ENCODE assay signal across 9 cellular contexts in the genomic region with DNA sequence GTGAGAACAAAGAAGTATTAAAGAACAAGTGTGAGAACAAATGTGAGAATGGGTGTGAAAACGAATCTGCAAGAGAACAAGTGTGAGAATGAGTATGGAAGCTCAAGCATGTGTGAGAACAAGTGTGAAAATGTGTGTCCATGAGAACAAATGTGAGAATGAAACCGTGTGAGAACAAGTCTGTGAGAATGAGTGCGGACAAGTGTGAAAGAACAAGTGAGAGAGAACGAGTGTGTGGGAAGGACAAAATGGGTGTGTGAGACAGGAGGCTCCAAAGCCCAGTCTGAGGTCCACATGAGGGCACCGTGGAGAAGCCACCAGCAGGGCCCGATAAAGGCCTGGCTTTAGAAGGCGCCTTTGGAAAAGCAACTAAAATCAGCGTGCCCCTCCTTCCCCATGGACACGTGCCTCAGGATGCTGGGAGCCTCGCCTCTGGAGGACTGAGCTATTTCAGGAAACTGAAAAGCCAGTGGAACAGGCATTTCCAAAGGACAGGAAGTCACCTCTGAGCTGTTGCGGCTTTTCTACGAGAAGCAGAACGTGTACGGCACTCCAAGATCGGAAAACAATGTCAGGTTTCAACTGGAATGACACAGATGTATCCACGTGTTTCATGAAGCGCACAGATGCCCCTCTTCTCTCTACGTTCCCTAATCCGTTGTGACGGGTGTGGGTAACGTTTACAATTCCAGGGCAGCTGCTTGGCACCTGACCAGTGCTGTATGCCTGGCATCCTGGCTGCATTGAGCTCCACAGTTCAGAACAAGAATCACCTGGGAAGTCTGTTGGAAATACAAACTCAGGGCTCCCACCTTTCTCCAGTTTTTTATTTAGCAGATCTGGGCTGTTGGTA. TPM values are rescaled to one million over a fixed set of nuclear protein-coding genes. Genes with fewer than 3 reads are reported as not detected.
DNase-seq lines count a peak whose midpoint lies in the region; ATAC-seq and TF ChIP-seq lines count a peak whose summit lies in the region.
"Had no signal": no experiment of that assay in that cellular context is flagged by ENCODE, and none has a peak within 500 bp of the region (broad histone marks: within the 10 kb centered on the region; RNA-seq: fewer than 3 reads in every experiment).

No MANE protein-coding gene starts in this region.

- no peaks in the 10 kb centered on the region for H3K9me3 Mint-ChIP-seq in stimulated activated memory B cell treated with anti-CD40 and anti-IgM and Interleukin-4, amounts not matched to agents 10 μg/mL and 1 μg/mL and 100 μg/mL, for 72 hours

- H3K27me3 ChIP-seq in cardiac muscle cell (no peaks in the 10 kb centered on the region), gastrocnemius medialis (no peaks in the 10 kb centered on the region)

- peak overlapping the region; percentile 82 for H3K27ac ChIP-seq in cardiac muscle cell
- peak overlapping the region; percentile 79 to 85 (median 80) for H3K27ac ChIP-seq in gastrocnemius medialis
- H3K27ac ChIP-seq: C4-2B had no signal

- H3K4me3 Mint-ChIP-seq in stimulated activated memory B cell treated with anti-CD40 and anti-IgM and Interleukin-4, amounts not matched to agents 10 μg/mL and 1 μg/mL and 100 μg/mL, for 72 hours: no peak overlapping the region

- H3K36me3 ChIP-seq in cardiac muscle cell (peaks cover 9% of the 10 kb centered on the region), gastrocnemius medialis (peaks cover 0 to 35% of the 10 kb centered on the region in 2 donors)

- H3K27ac Mint-ChIP-seq in stimulated activated memory B cell treated with anti-CD40 and anti-IgM and Interleukin-4, amounts not matched to agents 10 μg/mL and 1 μg/mL and 100 μg/mL, for 72 hours: no peak overlapping the region

- no peaks in the 10 kb centered on the region for H3K27me3 Mint-ChIP-seq in stimulated activated memory B cell treated with anti-CD40 and anti-IgM and Interleukin-4, amounts not matched to agents 10 μg/mL and 1 μg/mL and 100 μg/mL, for 72 hours

- TF ChIP-seq CTCF in WI38 (IDR thresholded peaks at IDR 0.05; ENCODE audit: low read depth, low read length): 0 out of 2 replicates have a peak, but pooled peaks have one; percentile 20
- peak; percentile 34 for TF ChIP-seq CTCF in cardiac muscle cell (IDR thresholded peaks at IDR 0.05; ENCODE audit: low read depth, low read length)
- peak; percentile 53 to 71 (median 62) for TF ChIP-seq CTCF in gastrocnemius medialis (IDR thresholded peaks at IDR 0.05 in 4 of 5, conservative IDR thresholded peaks at IDR 0.05 in 1 of 5)

- intact Hi-C loops in gastrocnemius medialis (cut with DNase I; ENCODE audit: low total_unique reads): loop anchor here (1.0 to 10.0 kb wide), 5 partner anchors 35 to 194 kb away; partner anchors contain the start of genes ESYT2 and NCAPG2

- H3K9me3 ChIP-seq in cardiac muscle cell (ENCODE audit: low read depth) (no peaks in the 10 kb centered on the region), gastrocnemius medialis (no peaks in the 10 kb centered on the region)

- peak; percentile 93 to 94 for ATAC-seq in gastrocnemius medialis
- no peak for ATAC-seq in stimulated activated memory B cell treated with anti-CD40 and anti-IgM and Interleukin-4, amounts not matched to agents 10 μg/mL and 1 μg/mL and 100 μg/mL, for 72 hours
- no peak for ATAC-seq in HG02759 (IDR thresholded peaks at IDR 0.05; ENCODE audit: unreplicated experiment)
- no peak for ATAC-seq in GM19328 (IDR thresholded peaks at IDR 0.05; ENCODE audit: unreplicated experiment)

- TF ChIP-seq POLR2A in gastrocnemius medialis (IDR thresholded peaks at IDR 0.05): peak in 1 of 2 donors; percentile 40

- peaks cover 6% of the 10 kb centered on the region for H3K36me3 Mint-ChIP-seq in stimulated activated memory B cell treated with anti-CD40 and anti-IgM and Interleukin-4, amounts not matched to agents 10 μg/mL and 1 μg/mL and 100 μg/mL, for 72 hours

- H3K4me1 ChIP-seq in cardiac muscle cell (ENCODE audit: low read depth) (peaks cover 9% of the 10 kb centered on the region), gastrocnemius medialis (peaks cover 27 to 29% of the 10 kb centered on the region in 2 donors)

- H3K4me1 Mint-ChIP-seq in stimulated activated memory B cell treated with anti-CD40 and anti-IgM and Interleukin-4, amounts not matched to agents 10 μg/mL and 1 μg/mL and 100 μg/mL, for 72 hours: no peaks in the 10 kb centered on the region

- DNase-seq in NCI-H2227 (lab: John Stamatoyannopoulos, UW; ENCODE audit: unreplicated experiment): peak; percentile 7
- no peak for DNase-seq in NCI-H2227 treated with DMSO at 0.1 percent for 48 hours (lab: John Stamatoyannopoulos, UW)
- peak; percentile 48 to 66 for DNase-seq in cardiac muscle cell (ENCODE audit: low read depth in 1 of 2, low spot score in 1 of 2)
- DNase-seq in gastrocnemius medialis: peak; percentile 78 to 83

- in situ Hi-C loops in gastrocnemius medialis (cut with MboI; ENCODE audit: low sequenced_read_pairs in 4 of 4): loop anchor here in 1 of 4 donors (5.0 kb wide), 1 partner anchor 74 kb away; the partner anchor contains the start of gene DYNC2I1

- H3K4me3 ChIP-seq in WI38 (ENCODE audit: low read depth, low read length): no peak overlapping the region
- no peak overlapping the region for H3K4me3 ChIP-seq in cardiac muscle cell
- peak overlapping the region; percentile 3 to 26 (median 12) for H3K4me3 ChIP-seq in gastrocnemius medialis

RNA-seq across cellular contexts. Expression of gene ESYT2, which starts 46.4 kb away (rescaled TPM):
- 40.3 and 42.0 TPM in 2 replicates for total RNA-seq in cardiac muscle cell
- 15.8 and 27.2 TPM in 2 replicates for polyA plus RNA-seq in cardiac muscle cell
- 100 to 1,000 TPM in 1 of 4 donors, 10 to 100 TPM in 3; 67.5 to 106 (median 74.7) TPM for total RNA-seq in gastrocnemius medialis

Comparison
In these comparisons a context has a peak if more than half of its experiments do, and no peak if none do; other contexts are left out.
1. H3K4me3 ChIP-seq: peak in gastrocnemius medialis (4 of 4); none in WI38 (single experiment) and cardiac muscle cell (single experiment).
2. ATAC-seq: peak in gastrocnemius medialis (2 of 2); none in stimulated activated memory B cell treated with anti-CD40 and anti-IgM and Interleukin-4, amounts not matched to agents 10 μg/mL and 1 μg/mL and 100 μg/mL, for 72 hours (single experiment), HG02759 (single experiment) and GM19328 (single experiment).
3. Peak in every context shown above with its lines, with median percentiles within 50 percentile points of each other: CTCF ChIP-seq.